ENCODE assay signal across 14 cellular contexts in the genomic region with DNA sequence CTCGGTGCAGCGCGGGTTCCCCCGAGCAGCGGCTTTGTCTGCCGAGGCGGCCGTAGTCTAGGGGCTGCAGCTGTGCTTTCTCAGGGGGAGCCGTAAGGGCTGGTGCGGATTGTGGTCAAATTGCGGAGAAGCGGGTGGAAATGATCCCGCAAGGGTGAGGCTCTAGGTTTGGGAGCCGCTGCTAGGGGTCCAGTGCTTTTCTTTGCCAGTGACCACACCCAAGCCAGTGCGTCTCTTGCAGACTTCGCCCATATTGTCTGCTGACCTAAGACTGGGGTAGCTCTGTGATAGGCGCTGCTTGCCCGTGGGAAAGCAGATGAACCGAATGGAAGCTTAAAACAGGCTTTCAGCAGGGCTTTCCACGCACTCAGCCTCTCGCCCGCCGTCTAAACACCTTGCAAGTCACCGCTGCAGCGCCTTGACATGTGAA. TPM values are rescaled to one million over a fixed set of nuclear protein-coding genes. Genes with fewer than 3 reads are reported as not detected.
A peak's percentile ranks its signal among the peaks of the same experiment; 100 is the strongest.
DNase-seq lines count a peak whose midpoint lies in the region; ATAC-seq and FAIRE-seq lines count a peak whose summit lies in the region.
"Had no signal": no experiment of that assay in that cellular context is flagged by ENCODE, and none has a peak within 500 bp of the region (broad histone marks: within the 10 kb centered on the region; RNA-seq: fewer than 3 reads in every experiment).

No MANE protein-coding gene starts in this region.

- peaks cover 24% of the 10 kb centered on the region for H3K27me3 Mint-ChIP-seq in activated naive CD8-positive, alpha-beta T cell
- peaks cover 61% of the 10 kb centered on the region for H3K27me3 Mint-ChIP-seq in activated naive CD8-positive, alpha-beta T cell treated with anti-CD3 and anti-CD28 coated beads for 36 hours

- peak overlapping the region; percentile 51 for H3K4me3 Mint-ChIP-seq in activated naive CD8-positive, alpha-beta T cell
- H3K4me3 Mint-ChIP-seq in activated naive CD8-positive, alpha-beta T cell treated with anti-CD3 and anti-CD28 coated beads for 36 hours, result no peak overlapping the region
- H3K4me3 Mint-ChIP-seq: natural killer cell treated with Interleukin-12 subunit alpha and Interleukin-12 subunit beta and Interleukin-15 and Interleukin-18, amount 100 ng/mL, for 72 hours had no signal

- no peak overlapping the region for H3K27ac ChIP-seq in SK-N-MC
- H3K27ac ChIP-seq in substantia nigra (ENCODE audit: low read depth, low read length, poor library complexity, severe bottlenecking), result peak overlapping the region; percentile 83
- H3K27ac ChIP-seq: esophagus squamous epithelium had no signal

- peaks cover 9% of the 10 kb centered on the region for H3K4me1 Mint-ChIP-seq in activated naive CD8-positive, alpha-beta T cell (ENCODE audit: low read depth)
- peaks cover 12% of the 10 kb centered on the region for H3K4me1 Mint-ChIP-seq in activated naive CD8-positive, alpha-beta T cell treated with anti-CD3 and anti-CD28 coated beads for 36 hours

- H3K36me3 ChIP-seq in SK-N-MC (ENCODE audit: insufficient read depth, low read length), result no peaks in the 10 kb centered on the region
- H3K36me3 ChIP-seq: esophagus squamous epithelium had no signal

- no peaks in the 10 kb centered on the region for H3K9me3 Mint-ChIP-seq in activated naive CD8-positive, alpha-beta T cell (ENCODE audit: low read depth)
- no peaks in the 10 kb centered on the region for H3K9me3 Mint-ChIP-seq in activated naive CD8-positive, alpha-beta T cell treated with anti-CD3 and anti-CD28 coated beads for 36 hours
- H3K9me3 Mint-ChIP-seq: natural killer cell treated with Interleukin-12 subunit alpha and Interleukin-12 subunit beta and Interleukin-15 and Interleukin-18, amount 100 ng/mL, for 72 hours had no signal

- ATAC-seq in GM18511 (IDR thresholded peaks at IDR 0.05; ENCODE audit: unreplicated experiment), result no peak
- ATAC-seq: natural killer cell treated with Interleukin-12 subunit alpha and Interleukin-12 subunit beta and Interleukin-15 and Interleukin-18, amount 100 ng/mL, for 72 hours; SK-N-SH treated with all-trans-retinoic acid at 6 μM for 48 hours had no signal

- DNase-seq in activated naive CD8-positive, alpha-beta T cell treated with anti-CD3 and anti-CD28 coated beads for 36 hours, result no peak
- DNase-seq in SK-N-MC (ENCODE audit: low read depth, low spot score) (no peak), substantia nigra (lab: John Stamatoyannopoulos, UW) (peak in 2 of 49 donors; percentile 35), SIG-M5 treated with dmso at 0.1 percent for 504 hours (lab: John Stamatoyannopoulos, UW; ENCODE audit: unreplicated experiment) (no peak), RCC 7860 (ENCODE audit: low spot score) (no peak)
- DNase-seq: activated gamma-delta T cell; central memory CD4-positive, alpha-beta T cell; esophagus squamous epithelium; MV-4-11 had no signal

- H3K4me3 ChIP-seq in SK-N-MC (peak overlapping the region; percentile 96; the same call in 1 of the 2 replicates), iPS-18c (ENCODE audit: insufficient read depth, low read depth, low read length) (peak overlapping the region; percentile 67)

- FAIRE-seq in RCC 7860 (lab: Jason Lieb, UNC), result no peak

- H3K9me3 ChIP-seq in SK-N-MC (ENCODE audit: low read depth, low read length), result no peaks in the 10 kb centered on the region
- peaks cover 2% of the 10 kb centered on the region for H3K9me3 ChIP-seq in iPS-18c (ENCODE audit: control insufficient read depth, insufficient read depth, low read length)
- H3K9me3 ChIP-seq: esophagus squamous epithelium had no signal

- no peaks in the 10 kb centered on the region for H3K36me3 Mint-ChIP-seq in activated naive CD8-positive, alpha-beta T cell
- no peaks in the 10 kb centered on the region for H3K36me3 Mint-ChIP-seq in activated naive CD8-positive, alpha-beta T cell treated with anti-CD3 and anti-CD28 coated beads for 36 hours
- H3K36me3 Mint-ChIP-seq: natural killer cell treated with Interleukin-12 subunit alpha and Interleukin-12 subunit beta and Interleukin-15 and Interleukin-18, amount 100 ng/mL, for 72 hours had no signal

- no peak overlapping the region for H3K27ac Mint-ChIP-seq in activated naive CD8-positive, alpha-beta T cell
- no peak overlapping the region for H3K27ac Mint-ChIP-seq in activated naive CD8-positive, alpha-beta T cell treated with anti-CD3 and anti-CD28 coated beads for 36 hours
- H3K27ac Mint-ChIP-seq: natural killer cell treated with Interleukin-12 subunit alpha and Interleukin-12 subunit beta and Interleukin-15 and Interleukin-18, amount 100 ng/mL, for 72 hours had no signal

- no peak overlapping the region for H3K9ac ChIP-seq in SK-N-MC (ENCODE audit: insufficient read length)

RNA-seq across cellular contexts. Expression of a gene that starts 2.1 kb away (rescaled TPM):
- total RNA-seq in activated naive CD8-positive, alpha-beta T cell treated with anti-CD3 and anti-CD28 coated beads for 36 hours, result not detected
- total RNA-seq: esophagus squamous epithelium; natural killer cell treated with Interleukin-12 subunit alpha and Interleukin-12 subunit beta and Interleukin-15 and Interleukin-18, amount 100 ng/mL, for 72 hours had no signal
